Comparison of ENCODE assay signal across 1 cellular context in genomic region chr1:226001852-226002666, GRCh38.
A peak's percentile ranks its signal among the peaks of the same experiment; 100 is the strongest.
TF ChIP-seq lines count a peak whose summit lies in the region.

No MANE protein-coding gene starts in this region.

TF ChIP-seq in K562, 482 proteins besides CTCF, POLR2A, EP300 and RAD21 (continued from another document):
- TF ChIP-seq MGA (IDR thresholded peaks at IDR 0.05) (peak; percentile 80), SREBF1 (IDR thresholded peaks at IDR 0.05; ENCODE audit: borderline replicate concordance, low read depth, low read length) (no peak), HMG20B (CRISPR knock-in tag; IDR thresholded peaks at IDR 0.05) (no peak), ZNF583 (CRISPR knock-in tag; IDR thresholded peaks at IDR 0.05) (no peak), BCL6 (CRISPR knock-in tag; IDR thresholded peaks at IDR 0.05) (no peak), ZNF174 (CRISPR knock-in tag; IDR thresholded peaks at IDR 0.05) (no peak), TCF7 (IDR thresholded peaks at IDR 0.05; ENCODE audit: borderline replicate concordance) (0 out of 2 replicates have a peak, but pooled peaks have one; percentile 33), MYC (IDR thresholded peaks at IDR 0.05; ENCODE audit: low read depth, low read length) (0 out of 2 replicates have a peak, but pooled peaks have one; percentile 29), MYC (CRISPR knock-in tag; IDR thresholded peaks at IDR 0.05; ENCODE audit: borderline replicate concordance, low read depth) (peak; percentile 64), ELK1 (CRISPR knock-in tag; IDR thresholded peaks at IDR 0.05) (no peak), HNRNPL (IDR thresholded peaks at IDR 0.05; ENCODE audit: low read depth, low read length) (no peak), RFX5 (IDR thresholded peaks at IDR 0.05; ENCODE audit: low read depth, low read length) (no peak), SRSF7 (optimal IDR thresholded peaks at IDR 0.05; ENCODE audit: low read depth, low read length) (no peak), CCAR2 (IDR thresholded peaks at IDR 0.05; ENCODE audit: low read depth, low read length) (no peak), VEZF1 (CRISPR knock-in tag; IDR thresholded peaks at IDR 0.05) (peak; percentile 79), CHCHD3 (CRISPR knock-in tag; IDR thresholded peaks at IDR 0.05) (no peak), KLF6 (CRISPR knock-in tag; IDR thresholded peaks at IDR 0.05; ENCODE audit: borderline replicate concordance) (no peak), ZBTB17 (CRISPR knock-in tag; IDR thresholded peaks at IDR 0.05) (peak; percentile 46; the same call in 1 of the 2 replicates), JUN (IDR thresholded peaks at IDR 0.05; ENCODE audit: borderline replicate concordance, low read depth, low read length) (0 out of 2 replicates have a peak, but pooled peaks have one; percentile 31), JUN (CRISPR knock-in tag; IDR thresholded peaks at IDR 0.05; ENCODE audit: borderline replicate concordance) (peak; percentile 75; the same call in 1 of the 2 replicates), SIRT6 (IDR thresholded peaks at IDR 0.05; ENCODE audit: low read depth, low read length) (no peak), CHAMP1 (IDR thresholded peaks at IDR 0.05) (no peak), ZKSCAN8 (CRISPR knock-in tag; IDR thresholded peaks at IDR 0.05) (no peak; the same call in 1 of the 2 replicates), MTA3 (IDR thresholded peaks at IDR 0.05; ENCODE audit: borderline replicate concordance) (peak; percentile 35), REST (CRISPR knock-in tag; IDR thresholded peaks at IDR 0.05; ENCODE audit: low read depth) (no peak), HDAC6 (IDR thresholded peaks at IDR 0.05; ENCODE audit: low read depth, low read length) (no peak), BRF2 (IDR thresholded peaks at IDR 0.05; ENCODE audit: borderline replicate concordance, insufficient read depth, insufficient read length) (no peak), EP400 (IDR thresholded peaks at IDR 0.05) (no peak; the same call in none of the 2 replicates), STAT5B (CRISPR knock-in tag; IDR thresholded peaks at IDR 0.05) (no peak), PRDM10 (IDR thresholded peaks at IDR 0.05; ENCODE audit: partially characterized antibody) (peak; percentile 50), WHSC1 (IDR thresholded peaks at IDR 0.05; ENCODE audit: low read length) (no peak)
